ENCODE assay signal across 19 cellular contexts in genomic region chr15:41503669-41504010, GRCh38. TPM values are rescaled to one million over a fixed set of nuclear protein-coding genes. Genes with fewer than 3 reads are reported as not detected.
A peak's percentile ranks its signal among the peaks of the same experiment; 100 is the strongest.
DNase-seq lines count a peak whose midpoint lies in the region; ATAC-seq, FAIRE-seq and TF ChIP-seq lines count a peak whose summit lies in the region.
"Had no signal": no experiment of that assay in that cellular context is flagged by ENCODE, and none has a peak within 500 bp of the region (broad histone marks: within the 10 kb centered on the region; RNA-seq: fewer than 3 reads in every experiment).

No MANE protein-coding gene starts in this region.

- H3K27me3 ChIP-seq in CD8-positive, alpha-beta T cell (ENCODE audit: insufficient read depth, low read length) = peaks cover 22% of the 10 kb centered on the region
- H3K27me3 ChIP-seq in HepG2 (ENCODE audit: control insufficient read depth in 1 of 2, insufficient read depth in 2 of 2, low read length in 2 of 2) = no peaks in the 10 kb centered on the region
- H3K27me3 ChIP-seq: SJSA1 had no signal

- WGBS in HepG2 (ENCODE audit: low lambda C conversion rate) = 100% methylated on average over 1 of the region's 5 CpGs

- H3K27ac ChIP-seq in CD8-positive, alpha-beta T cell (ENCODE audit: low read depth, low read length) = no peak overlapping the region
- H3K27ac ChIP-seq in HepG2 (ENCODE audit: extremely low read length, insufficient read depth, low read length) = no peak overlapping the region
- H3K27ac ChIP-seq: brain microvascular endothelial cell, left ventricle myocardium inferior, SJSA1 had no signal

- peaks cover 8% of the 10 kb centered on the region for H3K79me2 ChIP-seq in HepG2 (ENCODE audit: insufficient read depth, low read length)

- in situ Hi-C loops in HepG2 (cut with HindIII; ENCODE audit: extremely low pct_ligation_motif_present, low pct_unique_long_range_greater_than_20kb) = no loop called here

- no peak overlapping the region for H2AFZ ChIP-seq in HepG2 (ENCODE audit: low read length)

- H3K4me2 ChIP-seq in HepG2 (ENCODE audit: low read depth, low read length) = no peak overlapping the region

- no peaks in the 10 kb centered on the region for H3K36me3 ChIP-seq in CD8-positive, alpha-beta T cell (ENCODE audit: insufficient read depth, low read length)
- H3K36me3 ChIP-seq in HepG2 (replicated peaks in 1 of 2; ENCODE audit: control insufficient read depth in 1 of 2, insufficient read depth in 2 of 2, low read length in 2 of 2) = peaks cover 10 to 20% of the 10 kb centered on the region in 2 experiments; a peak in 4 of 5 replicates
- H3K36me3 ChIP-seq: brain microvascular endothelial cell, left ventricle myocardium inferior, SJSA1 had no signal

- peak; percentile 9 for TF ChIP-seq POLR2A in NB4 (IDR thresholded peaks at IDR 0.05; ENCODE audit: extremely low read depth, insufficient read length)
- no peak for TF ChIP-seq POLR2A in HepG2 (IDR thresholded peaks at IDR 0.05; ENCODE audit: insufficient read depth in 1 of 2, low read depth in 2 of 2, low read length in 2 of 2)

- no peak for ATAC-seq in CD8-positive, alpha-beta T cell
- no peak for ATAC-seq in effector memory CD8-positive, alpha-beta T cell (replicated peaks)
- ATAC-seq in GM18870 (IDR thresholded peaks at IDR 0.05; ENCODE audit: unreplicated experiment) (no peak), HepG2 (no peak), GM19035 (IDR thresholded peaks at IDR 0.05; ENCODE audit: unreplicated experiment) (no peak)

- H3K9me3 Mint-ChIP-seq in CD8-positive, alpha-beta T cell = no peaks in the 10 kb centered on the region
- H3K9me3 Mint-ChIP-seq in effector memory CD8-positive, alpha-beta T cell = no peaks in the 10 kb centered on the region
- no peaks in the 10 kb centered on the region for H3K9me3 Mint-ChIP-seq in nephron progenitor cell

- TF ChIP-seq EP300 in HepG2 (IDR thresholded peaks at IDR 0.05; ENCODE audit: low read depth in 2 of 2, low read length in 2 of 2) (no peak), HepG2 (CRISPR knock-in tag; IDR thresholded peaks at IDR 0.05; ENCODE audit: borderline replicate concordance) (no peak)

- no peak overlapping the region for H3K4me3 ChIP-seq in CD8-positive, alpha-beta T cell (ENCODE audit: low read depth, low read length)
- H3K4me3 ChIP-seq in NB4 (ENCODE audit: low read depth, low read length) = no peak overlapping the region
- H3K4me3 ChIP-seq in HepG2 (replicated peaks in 1 of 3; ENCODE audit: insufficient read depth in 1 of 3, low read depth in 2 of 3, low read length in 3 of 3) = no peak overlapping the region
- H3K4me3 ChIP-seq: SJSA1 had no signal

- CTCF ChIA-PET in CD8-positive, alpha-beta T cell (lab: Charles Lee) = interaction anchor here (0.8 to 1.0 kb wide), 2 partner anchors 38 to 40 kb away, joined by 3 to 4 read pairs; no protein-coding TSS in a partner anchor
- CTCF ChIA-PET in HepG2 (lab: Yijun Ruan, JAX; ENCODE audit: low intra/inter-chr PET ratio, low total read pairs) = no interaction called here

- peaks cover 22% of the 10 kb centered on the region for H3K4me1 Mint-ChIP-seq in CD8-positive, alpha-beta T cell (ENCODE audit: low read depth)
- peaks cover 7 to 12% of the 10 kb centered on the region in 2 donors for H3K4me1 Mint-ChIP-seq in effector memory CD8-positive, alpha-beta T cell (ENCODE audit: low read depth in 2 of 2)
- H3K4me1 Mint-ChIP-seq in nephron progenitor cell = peaks cover 12% of the 10 kb centered on the region

- no TSS peak for BruUV-seq in HepG2 (replicated peaks; lab: Mats Ljungman, UMichigan)

- H3K9me3 ChIP-seq in CD8-positive, alpha-beta T cell (ENCODE audit: low read length) = no peaks in the 10 kb centered on the region
- no peaks in the 10 kb centered on the region for H3K9me3 ChIP-seq in HepG2 (ENCODE audit: low read length)
- H3K9me3 ChIP-seq: left ventricle myocardium inferior, SJSA1 had no signal

- peaks cover 20% of the 10 kb centered on the region for H3K4me1 ChIP-seq in CD8-positive, alpha-beta T cell (ENCODE audit: insufficient read depth, low read length)
- no peaks in the 10 kb centered on the region for H3K4me1 ChIP-seq in HepG2 (ENCODE audit: insufficient read depth, low read length)
- H3K4me1 ChIP-seq: SJSA1 had no signal

- H3K27ac Mint-ChIP-seq in CD8-positive, alpha-beta T cell = no peak overlapping the region
- H3K27ac Mint-ChIP-seq in effector memory CD8-positive, alpha-beta T cell = no peak overlapping the region
- H3K27ac Mint-ChIP-seq in nephron progenitor cell = no peak overlapping the region
- H3K27ac Mint-ChIP-seq: progenitor cell of endocrine pancreas had no signal

- H3K27me3 Mint-ChIP-seq in CD8-positive, alpha-beta T cell (ENCODE audit: low read depth) = peaks cover 35% of the 10 kb centered on the region
- peaks cover 28 to 34% of the 10 kb centered on the region in 2 donors for H3K27me3 Mint-ChIP-seq in effector memory CD8-positive, alpha-beta T cell
- H3K27me3 Mint-ChIP-seq in nephron progenitor cell (ENCODE audit: low read depth, poor library complexity) = peaks cover 100% of the 10 kb centered on the region

- POLR2A ChIA-PET in CD8-positive, alpha-beta T cell (lab: Charles Lee) = interaction anchor here (1.1 kb wide), 1 partner anchor 9 kb away, joined by 3 read pairs; no protein-coding TSS in a partner anchor
- POLR2A ChIA-PET in HepG2 (lab: Yijun Ruan, JAX) = no interaction called here

- TF ChIP-seq CTCF in CD8-positive, alpha-beta T cell (IDR thresholded peaks at IDR 0.05) = no peak
- TF ChIP-seq CTCF in NB4 (IDR thresholded peaks at IDR 0.05; ENCODE audit: low read depth, low read length) (no peak), nephron progenitor cell (IDR thresholded peaks at IDR 0.05) (no peak), HepG2 (CRISPR knock-in tag; IDR thresholded peaks at IDR 0.05) (no peak)

- no peak for DNase-seq in CD8-positive, alpha-beta T cell
- DNase-seq in NB4 (ENCODE audit: low read depth) (no peak), nephron progenitor cell (no peak), GF-D8 (lab: John Stamatoyannopoulos, UW) (no peak), HepG2 (ENCODE audit: low spot score) (no peak)
- DNase-seq in effector memory CD8-positive, alpha-beta T cell = no peak
- DNase-seq: activated CD4-positive, alpha-beta T cell treated with anti-CD3 and anti-CD28 coated beads for 4 hours; activated CD8-positive, alpha-beta memory T cell treated with anti-CD3 and anti-CD28 coated beads, Interleukin-2, amount 50 U/mL, for 4 hours; activated naive CD4-positive, alpha-beta T cell treated with Interleukin-2 at 50 U/mL for 16 hours; brain microvascular endothelial cell; Karpas-422; left ventricle myocardium inferior; NCI-H1417; NCI-H748 treated with DMSO at 0.1 percent for 48 hours; stimulated activated CD4-positive, alpha-beta T cell treated with anti-CD3 and anti-CD28 coated beads, Interleukin-4, amount 100 ng/mL, for 24 hours had no signal

- FAIRE-seq in HepG2 (lab: Jason Lieb, UNC) = no peak

- peak overlapping the region; percentile 51 for H3K4me3 Mint-ChIP-seq in CD8-positive, alpha-beta T cell
- peak overlapping the region; percentile 73 to 77 for H3K4me3 Mint-ChIP-seq in effector memory CD8-positive, alpha-beta T cell
- peak overlapping the region; percentile 54 for H3K4me3 Mint-ChIP-seq in nephron progenitor cell

- H3K9ac ChIP-seq in HepG2 (ENCODE audit: insufficient read depth, low read depth, low read length) = no peak overlapping the region

- no peaks in the 10 kb centered on the region for H4K20me1 ChIP-seq in HepG2 (ENCODE audit: insufficient read depth, low read length)

- intact Hi-C loops in CD8-positive, alpha-beta T cell (cut with DNase I, micrococcal nuclease) = no loop called here
- intact Hi-C loops in HepG2 (cut with micrococcal nuclease; ENCODE audit: unreplicated experiment) = no loop called here

- no peak for TF ChIP-seq RAD21 in HepG2 (CRISPR knock-in tag; IDR thresholded peaks at IDR 0.05)

- H3K36me3 Mint-ChIP-seq in CD8-positive, alpha-beta T cell = no peaks in the 10 kb centered on the region
- H3K36me3 Mint-ChIP-seq in effector memory CD8-positive, alpha-beta T cell (ENCODE audit: insufficient read depth) = peaks cover 6% of the 10 kb centered on the region
- no peaks in the 10 kb centered on the region for H3K36me3 Mint-ChIP-seq in nephron progenitor cell (ENCODE audit: low read depth)

RNA-seq across cellular contexts. Expression of gene ITPKA, which starts 10.0 kb away (rescaled TPM):
- total RNA-seq in CD8-positive, alpha-beta T cell = under 1 TPM in 1 of 2 experiments, not detected in 1; 0.50 TPM
- total RNA-seq in HepG2 (2016; rRNA removed; fragmentation: Illumina TruSeq; extraction: Trizol) = 29.7 and 41.3 TPM in 2 replicates
- 18.2 and 21.9 TPM in 2 replicates for total RNA-seq in HepG2 (2016; cell fraction: cytosol; rRNA removed; fragmentation: Illumina TruSeq; extraction: Trizol; ENCODE audit: low read depth)
- 29.5 and 42.6 TPM in 2 replicates for total RNA-seq in HepG2 (2016; cell fraction: insoluble cytoplasmic fraction; rRNA removed; fragmentation: Illumina TruSeq; extraction: Trizol)
- total RNA-seq in HepG2 (2016; cell fraction: membrane; rRNA removed; fragmentation: Illumina TruSeq; extraction: Trizol) = 35.6 and 37.8 TPM in 2 replicates
- 20.4 and 24.5 TPM in 2 replicates for total RNA-seq in HepG2 (2016; cell fraction: nucleus; rRNA removed; fragmentation: Illumina TruSeq; extraction: Trizol)
- 13.2 and 16.4 TPM in 2 replicates for polyA plus RNA-seq in HepG2 (2011; rRNA removed)
- polyA plus RNA-seq in HepG2 (2011; cell fraction: cytosol; rRNA removed) = 16.8 and 21.5 TPM in 2 replicates
- polyA plus RNA-seq in HepG2 (2011; cell fraction: nucleus; rRNA removed) = 31.6 and 37.7 TPM in 2 replicates
- 11.4 and 12.0 TPM in 2 replicates for polyA plus RNA-seq in HepG2 (2012)
- polyA plus RNA-seq in HepG2 (2016; cell fraction: cytosol; fragmentation: Illumina TruSeq; extraction: Trizol; ENCODE audit: low read depth) = 20.8 and 23.5 TPM in 2 replicates
- polyA plus RNA-seq in HepG2 (2016; cell fraction: insoluble cytoplasmic fraction; fragmentation: Illumina TruSeq; extraction: Trizol; ENCODE audit: low read depth) = 34.6 and 34.9 TPM in 2 replicates
- polyA plus RNA-seq in HepG2 (2016; cell fraction: membrane; fragmentation: Illumina TruSeq; extraction: Trizol; ENCODE audit: low read depth) = 30.1 and 33.1 TPM in 2 replicates
- 50.2 and 55.6 TPM in 2 replicates for polyA plus RNA-seq in HepG2 (2016; cell fraction: nucleus; fragmentation: Illumina TruSeq; extraction: Trizol; ENCODE audit: insufficient read depth, low read depth)
- polyA minus RNA-seq in HepG2 (2011; rRNA and poly(A)+ RNA removed; ENCODE audit: low replicate concordance) = 1.6 and 25.3 TPM in 2 replicates
- polyA minus RNA-seq in HepG2 (2011; cell fraction: cytosol; rRNA and poly(A)+ RNA removed) = 14.9 and 16.9 TPM in 2 replicates
- polyA minus RNA-seq in HepG2 (2011; cell fraction: nucleus; rRNA and poly(A)+ RNA removed) = 6.8 and 9.9 TPM in 2 replicates

RNA-seq across cellular contexts. Expression of gene LTK, which starts 10.0 kb away (rescaled TPM):
- total RNA-seq in CD8-positive, alpha-beta T cell = 10 to 100 TPM; 11.9 to 12.3 TPM
- not detected in 2 replicates for total RNA-seq in HepG2 (2016; rRNA removed; fragmentation: Illumina TruSeq; extraction: Trizol)
- not detected in 2 replicates for total RNA-seq in HepG2 (2016; cell fraction: cytosol; rRNA removed; fragmentation: Illumina TruSeq; extraction: Trizol; ENCODE audit: low read depth)
- total RNA-seq in HepG2 (2016; cell fraction: insoluble cytoplasmic fraction; rRNA removed; fragmentation: Illumina TruSeq; extraction: Trizol) = not detected in 2 replicates
- not detected in 2 replicates for total RNA-seq in HepG2 (2016; cell fraction: membrane; rRNA removed; fragmentation: Illumina TruSeq; extraction: Trizol)
- total RNA-seq in HepG2 (2016; cell fraction: nucleus; rRNA removed; fragmentation: Illumina TruSeq; extraction: Trizol) = 0.12 TPM in 1 of 2 replicates, not detected in the other
- 0.01 and 0.05 TPM in 2 replicates for polyA plus RNA-seq in HepG2 (2011; rRNA removed)
- polyA plus RNA-seq in HepG2 (2011; cell fraction: cytosol; rRNA removed) = 0.05 TPM in 1 of 2 replicates, not detected in the other
- polyA plus RNA-seq in HepG2 (2011; cell fraction: nucleus; rRNA removed) = 0.63 and 0.68 TPM in 2 replicates
- polyA plus RNA-seq in HepG2 (2012) = 0.19 TPM in 1 of 2 replicates, not detected in the other
- not detected in 2 replicates for polyA plus RNA-seq in HepG2 (2016; cell fraction: cytosol; fragmentation: Illumina TruSeq; extraction: Trizol; ENCODE audit: low read depth)
- polyA plus RNA-seq in HepG2 (2016; cell fraction: insoluble cytoplasmic fraction; fragmentation: Illumina TruSeq; extraction: Trizol; ENCODE audit: low read depth) = not detected in 2 replicates
- not detected in 2 replicates for polyA plus RNA-seq in HepG2 (2016; cell fraction: membrane; fragmentation: Illumina TruSeq; extraction: Trizol; ENCODE audit: low read depth)
- not detected in 2 replicates for polyA plus RNA-seq in HepG2 (2016; cell fraction: nucleus; fragmentation: Illumina TruSeq; extraction: Trizol; ENCODE audit: insufficient read depth, low read depth)
- 0.37 TPM in 1 of 2 replicates, not detected in the other for polyA minus RNA-seq in HepG2 (2011; rRNA and poly(A)+ RNA removed; ENCODE audit: low replicate concordance)
- not detected in 2 replicates for polyA minus RNA-seq in HepG2 (2011; cell fraction: cytosol; rRNA and poly(A)+ RNA removed)
- not detected in 2 replicates for polyA minus RNA-seq in HepG2 (2011; cell fraction: nucleus; rRNA and poly(A)+ RNA removed)

RNA-seq across cellular contexts. Expression of gene RPAP1, which starts 40.4 kb away (rescaled TPM):
- total RNA-seq in CD8-positive, alpha-beta T cell = 10 to 100 TPM; 13.6 to 16.0 TPM
- total RNA-seq in HepG2 (2016; rRNA removed; fragmentation: Illumina TruSeq; extraction: Trizol) = 20.6 and 28.1 TPM in 2 replicates
- total RNA-seq in HepG2 (2016; cell fraction: cytosol; rRNA removed; fragmentation: Illumina TruSeq; extraction: Trizol; ENCODE audit: low read depth) = 2.9 and 4.8 TPM in 2 replicates
- 19.4 and 24.9 TPM in 2 replicates for total RNA-seq in HepG2 (2016; cell fraction: insoluble cytoplasmic fraction; rRNA removed; fragmentation: Illumina TruSeq; extraction: Trizol)
- total RNA-seq in HepG2 (2016; cell fraction: membrane; rRNA removed; fragmentation: Illumina TruSeq; extraction: Trizol) = 7.5 and 9.5 TPM in 2 replicates
- 20.1 and 24.6 TPM in 2 replicates for total RNA-seq in HepG2 (2016; cell fraction: nucleus; rRNA removed; fragmentation: Illumina TruSeq; extraction: Trizol)
- 15.1 and 16.2 TPM in 2 replicates for polyA plus RNA-seq in HepG2 (2011; rRNA removed)
- 7.0 and 9.8 TPM in 2 replicates for polyA plus RNA-seq in HepG2 (2011; cell fraction: cytosol; rRNA removed)
- polyA plus RNA-seq in HepG2 (2011; cell fraction: nucleus; rRNA removed) = 56.6 and 66.8 TPM in 2 replicates
- 26.5 TPM in 2 replicates for polyA plus RNA-seq in HepG2 (2012)
- 2.1 and 2.5 TPM in 2 replicates for polyA plus RNA-seq in HepG2 (2016; cell fraction: cytosol; fragmentation: Illumina TruSeq; extraction: Trizol; ENCODE audit: low read depth)
- 15.7 and 22.2 TPM in 2 replicates for polyA plus RNA-seq in HepG2 (2016; cell fraction: insoluble cytoplasmic fraction; fragmentation: Illumina TruSeq; extraction: Trizol; ENCODE audit: low read depth)
- polyA plus RNA-seq in HepG2 (2016; cell fraction: membrane; fragmentation: Illumina TruSeq; extraction: Trizol; ENCODE audit: low read depth) = 3.5 and 5.6 TPM in 2 replicates
- 36.5 and 38.9 TPM in 2 replicates for polyA plus RNA-seq in HepG2 (2016; cell fraction: nucleus; fragmentation: Illumina TruSeq; extraction: Trizol; ENCODE audit: insufficient read depth, low read depth)
- 24.4 and 46.4 TPM in 2 replicates for polyA minus RNA-seq in HepG2 (2011; rRNA and poly(A)+ RNA removed; ENCODE audit: low replicate concordance)
- 13.8 and 16.5 TPM in 2 replicates for polyA minus RNA-seq in HepG2 (2011; cell fraction: cytosol; rRNA and poly(A)+ RNA removed)
- polyA minus RNA-seq in HepG2 (2011; cell fraction: nucleus; rRNA and poly(A)+ RNA removed) = 27.7 and 30.0 TPM in 2 replicates

RNA-seq across cellular contexts. Expression of gene TYRO3, which starts 55.4 kb away (rescaled TPM):
- under 1 TPM; 0.24 to 0.78 TPM for total RNA-seq in CD8-positive, alpha-beta T cell
- total RNA-seq in HepG2 (2016; rRNA removed; fragmentation: Illumina TruSeq; extraction: Trizol) = 12.4 and 24.0 TPM in 2 replicates
- total RNA-seq in HepG2 (2016; cell fraction: cytosol; rRNA removed; fragmentation: Illumina TruSeq; extraction: Trizol; ENCODE audit: low read depth) = 8.5 and 10.2 TPM in 2 replicates
- total RNA-seq in HepG2 (2016; cell fraction: insoluble cytoplasmic fraction; rRNA removed; fragmentation: Illumina TruSeq; extraction: Trizol) = 12.7 and 22.1 TPM in 2 replicates
- 13.7 and 17.0 TPM in 2 replicates for total RNA-seq in HepG2 (2016; cell fraction: membrane; rRNA removed; fragmentation: Illumina TruSeq; extraction: Trizol)
- total RNA-seq in HepG2 (2016; cell fraction: nucleus; rRNA removed; fragmentation: Illumina TruSeq; extraction: Trizol) = 16.6 and 22.9 TPM in 2 replicates
- polyA plus RNA-seq in HepG2 (2011; rRNA removed) = 43.6 and 48.0 TPM in 2 replicates
- 34.1 and 42.7 TPM in 2 replicates for polyA plus RNA-seq in HepG2 (2011; cell fraction: cytosol; rRNA removed)
- 45.0 and 51.9 TPM in 2 replicates for polyA plus RNA-seq in HepG2 (2011; cell fraction: nucleus; rRNA removed)
- polyA plus RNA-seq in HepG2 (2012) = 24.1 and 31.2 TPM in 2 replicates
- polyA plus RNA-seq in HepG2 (2016; cell fraction: cytosol; fragmentation: Illumina TruSeq; extraction: Trizol; ENCODE audit: low read depth) = 3.8 and 5.0 TPM in 2 replicates
- 9.1 and 11.5 TPM in 2 replicates for polyA plus RNA-seq in HepG2 (2016; cell fraction: insoluble cytoplasmic fraction; fragmentation: Illumina TruSeq; extraction: Trizol; ENCODE audit: low read depth)
- polyA plus RNA-seq in HepG2 (2016; cell fraction: membrane; fragmentation: Illumina TruSeq; extraction: Trizol; ENCODE audit: low read depth) = 8.9 and 12.0 TPM in 2 replicates
- 23.9 and 24.2 TPM in 2 replicates for polyA plus RNA-seq in HepG2 (2016; cell fraction: nucleus; fragmentation: Illumina TruSeq; extraction: Trizol; ENCODE audit: insufficient read depth, low read depth)
- polyA minus RNA-seq in HepG2 (2011; rRNA and poly(A)+ RNA removed; ENCODE audit: low replicate concordance) = 189 and 236 TPM in 2 replicates
- 48.4 and 49.0 TPM in 2 replicates for polyA minus RNA-seq in HepG2 (2011; cell fraction: cytosol; rRNA and poly(A)+ RNA removed)
- 33.2 and 34.2 TPM in 2 replicates for polyA minus RNA-seq in HepG2 (2011; cell fraction: nucleus; rRNA and poly(A)+ RNA removed)

Comparison
In these comparisons a context has a peak if more than half of its experiments do, and no peak if none do; other contexts are left out.
1. RNA of gene ITPKA, which starts 10.0 kb away (total RNA-seq): 18.2 to 42.6 TPM in HepG2; 0.50 TPM in CD8-positive, alpha-beta T cell; every median in the first group is over 10 times any median in the second.
2. RNA of gene LTK, which starts 10.0 kb away (total RNA-seq): 11.9 to 12.3 TPM in CD8-positive, alpha-beta T cell; 0.12 TPM in HepG2; every median in the first group is over 10 times any median in the second.
3. Peak in every context shown above with its lines, with median percentiles within 50 percentile points of each other: H3K4me3 Mint-ChIP-seq.